Comparison of ENCODE assay signal across 17 cellular contexts in genomic region chr7:577971-578370, GRCh38.
"Had no signal": no experiment of that assay in that cellular context is flagged by ENCODE, and none has a peak within 500 bp of the region (broad histone marks: within the 10 kb centered on the region; RNA-seq: fewer than 3 reads in every experiment).

No MANE protein-coding gene starts in this region.

- H3K27me3 ChIP-seq: colonic mucosa, tibial artery had no signal

- H3K4me3 ChIP-seq: colonic mucosa, tibial artery had no signal

- H3K36me3 ChIP-seq: colonic mucosa had no signal

- H3K9me3 ChIP-seq: colonic mucosa, tibial artery had no signal

- DNase-seq: activated CD4-positive, alpha-beta T cell treated with anti-CD3 and anti-CD28 coated beads, Interleukin-2, amount 10 ng/mL, durations not matched to agents 7 days and 5 days; activated CD8-positive, alpha-beta memory T cell treated with anti-CD3 and anti-CD28 coated beads for 24 hours; activated CD8-positive, alpha-beta memory T cell treated with anti-CD3 and anti-CD28 coated beads, Interleukin-2, amount 50 U/mL, for 48 hours; activated effector memory CD4-positive, alpha-beta T cell treated with Interleukin-2 at 50 U/mL for 16 hours; activated naive CD4-positive, alpha-beta T cell treated with anti-CD3 and anti-CD28 coated beads, Interleukin-2, amount 10 ng/mL, durations not matched to agents 7 days and 5 days; activated naive CD8-positive, alpha-beta T cell treated with anti-CD3 and anti-CD28 coated beads, Interleukin-2, amount 50 U/mL, for 24 hours; activated T-cell treated with anti-CD3 and anti-CD28 coated beads, Interleukin-2, amount 50 U/mL, for 48 hours; anterior cingulate cortex; central memory CD4-positive, alpha-beta T cell; colonic mucosa; left ventricle myocardium superior; natural killer cell; nucleus accumbens; stimulated activated CD4-positive, alpha-beta T cell treated with anti-CD3 and anti-CD28 coated beads, Interleukin-2, amount 100 ng/mL, for 24 hours; stimulated activated naive CD4-positive, alpha-beta T cell treated with Interleukin-2 at 50 U/mL for 16 hours; substantia nigra; tibial artery had no signal

- H3K27ac ChIP-seq: colonic mucosa, tibial artery had no signal

- H3K4me1 ChIP-seq: colonic mucosa had no signal
